Comparison of ENCODE assay signal across 18 cellular contexts in genomic region chr13:73340069-73340468, GRCh38.
A peak's percentile ranks its signal among the peaks of the same experiment; 100 is the strongest.
DNase-seq lines count a peak whose midpoint lies in the region; ATAC-seq and TF ChIP-seq lines count a peak whose summit lies in the region.
"Had no signal": no experiment of that assay in that cellular context is flagged by ENCODE, and none has a peak within 500 bp of the region (broad histone marks: within the 10 kb centered on the region; RNA-seq: fewer than 3 reads in every experiment).

No MANE protein-coding gene starts in this region.

- intact Hi-C loops in cardiac septum (cut with DNase I), result no loop called here

- H3K4me3 Mint-ChIP-seq in stimulated activated naive B cell treated with anti-CD40 and anti-IgM and Interleukin-4, amounts not matched to agents 10 μg/mL and 1 μg/mL and 100 μg/mL, for 72 hours, result no peak overlapping the region
- H3K4me3 Mint-ChIP-seq: CD4-positive, CD25-positive, alpha-beta regulatory T cell; CD8-positive, alpha-beta memory T cell; H9; IgD-negative memory B cell had no signal

- DNase-seq in M059J (ENCODE audit: low read depth) (peak; percentile 40), RWPE2 (ENCODE audit: low spot score) (no peak), epithelial cell of prostate (ENCODE audit: low read depth, low spot score) (no peak), cardiac septum (ENCODE audit: low spot score) (no peak), NCI-H187 (lab: John Stamatoyannopoulos, UW) (no peak)
- no peak for DNase-seq in stimulated activated CD4-positive, alpha-beta T cell treated with anti-CD3 and anti-CD28 coated beads, Interleukin-15, amount 100 ng/mL, for 24 hours
- no peak for DNase-seq in stimulated activated naive B cell treated with anti-CD40 and anti-IgM and Interleukin-4, amounts not matched to agents 10 μg/mL and 1 μg/mL and 100 μg/mL, for 72 hours
- DNase-seq: ACHN; BE2C; C1 segment of cervical spinal cord; CD4-positive, CD25-positive, alpha-beta regulatory T cell; CD8-positive, alpha-beta memory T cell; COR-L47; DMS 273 treated with DMSO at 0.1 percent for 48 hours; GF-D8; H9 had no signal

- peaks cover 63% of the 10 kb centered on the region for H3K4me1 ChIP-seq in RWPE2 (ENCODE audit: insufficient read depth, poor library complexity, severe bottlenecking)
- H3K4me1 ChIP-seq: BE2C had no signal

- peak overlapping the region; percentile 100 for H3K27ac ChIP-seq in RWPE2 (ENCODE audit: poor library complexity, severe bottlenecking)
- peak overlapping the region; percentile 99 for H3K27ac ChIP-seq in epithelial cell of prostate

- H3K27me3 Mint-ChIP-seq in stimulated activated naive B cell treated with anti-CD40 and anti-IgM and Interleukin-4, amounts not matched to agents 10 μg/mL and 1 μg/mL and 100 μg/mL, for 72 hours, result no peaks in the 10 kb centered on the region
- H3K27me3 Mint-ChIP-seq: CD4-positive, CD25-positive, alpha-beta regulatory T cell had no signal

- TF ChIP-seq CTCF in RWPE2 (IDR thresholded peaks at IDR 0.05; ENCODE audit: poor library complexity, severe bottlenecking), result no peak

- no peaks in the 10 kb centered on the region for H3K9me3 ChIP-seq in RWPE2 (ENCODE audit: severe bottlenecking)
- H3K9me3 ChIP-seq: BE2C had no signal

- H3K4me1 Mint-ChIP-seq in stimulated activated naive B cell treated with anti-CD40 and anti-IgM and Interleukin-4, amounts not matched to agents 10 μg/mL and 1 μg/mL and 100 μg/mL, for 72 hours, result no peaks in the 10 kb centered on the region
- H3K4me1 Mint-ChIP-seq: CD8-positive, alpha-beta memory T cell; IgD-negative memory B cell had no signal

- no peak for ATAC-seq in RWPE2 (ENCODE audit: low read depth)
- no peak for ATAC-seq in stimulated activated naive B cell treated with anti-CD40 and anti-IgM and Interleukin-4, amounts not matched to agents 10 μg/mL and 1 μg/mL and 100 μg/mL, for 72 hours (replicated peaks)
- ATAC-seq: HepG2 had no signal

- no peaks in the 10 kb centered on the region for H3K36me3 Mint-ChIP-seq in stimulated activated naive B cell treated with anti-CD40 and anti-IgM and Interleukin-4, amounts not matched to agents 10 μg/mL and 1 μg/mL and 100 μg/mL, for 72 hours
- H3K36me3 Mint-ChIP-seq: CD4-positive, CD25-positive, alpha-beta regulatory T cell; CD8-positive, alpha-beta memory T cell had no signal

- no peaks in the 10 kb centered on the region for H3K36me3 ChIP-seq in RWPE2 (ENCODE audit: low read depth)
- H3K36me3 ChIP-seq: BE2C had no signal

- no peak overlapping the region for H3K27ac Mint-ChIP-seq in stimulated activated naive B cell treated with anti-CD40 and anti-IgM and Interleukin-4, amounts not matched to agents 10 μg/mL and 1 μg/mL and 100 μg/mL, for 72 hours
- H3K27ac Mint-ChIP-seq: CD4-positive, CD25-positive, alpha-beta regulatory T cell; CD8-positive, alpha-beta memory T cell; H9; IgD-negative memory B cell had no signal

- H3K4me3 ChIP-seq in RWPE2 (ENCODE audit: severe bottlenecking), result no peak overlapping the region

- H3K27me3 ChIP-seq in RWPE2 (ENCODE audit: insufficient read depth, poor library complexity, severe bottlenecking), result no peaks in the 10 kb centered on the region

- peaks cover 0 to 2% of the 10 kb centered on the region in 2 donors for H3K9me3 Mint-ChIP-seq in stimulated activated naive B cell treated with anti-CD40 and anti-IgM and Interleukin-4, amounts not matched to agents 10 μg/mL and 1 μg/mL and 100 μg/mL, for 72 hours
- H3K9me3 Mint-ChIP-seq: CD8-positive, alpha-beta memory T cell; H9 had no signal
